Comparison of ENCODE assay signal across 1 cellular context in genomic region chr1:227574926-227575325, GRCh38.
"Had no signal": no experiment of that assay in that cellular context is flagged by ENCODE, and none has a peak within 500 bp of the region (broad histone marks: within the 10 kb centered on the region; RNA-seq: fewer than 3 reads in every experiment).

No MANE protein-coding gene starts in this region.

- ATAC-seq: GM12878 had no signal

- H3K4me3 ChIP-seq: GM12878 had no signal
